In the genomic region with DNA sequence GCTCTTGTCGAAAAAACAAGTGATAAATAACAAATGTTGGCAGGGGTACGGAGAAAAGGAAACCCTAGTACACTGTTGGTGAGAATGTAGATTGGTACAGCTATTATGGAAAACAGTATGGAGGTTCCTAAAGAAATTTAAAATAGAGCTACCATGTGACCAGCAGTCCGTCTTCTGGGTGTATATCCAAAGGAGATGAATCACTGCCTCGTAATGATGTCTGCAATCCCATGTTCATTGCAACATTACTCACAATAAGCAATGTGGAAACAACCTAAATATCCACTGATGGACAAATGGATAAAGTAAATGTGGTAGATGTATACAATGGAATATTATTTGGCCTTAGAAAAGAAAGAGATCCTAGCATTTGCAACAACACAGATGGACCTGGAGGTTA, we compare ENCODE assay signal across 19 cellular contexts. TPM values are rescaled to one million over a fixed set of nuclear protein-coding genes. Genes with fewer than 3 reads are reported as not detected.
DNase-seq lines count a peak whose midpoint lies in the region; ATAC-seq, FAIRE-seq and TF ChIP-seq lines count a peak whose summit lies in the region.
"Had no signal": no experiment of that assay in that cellular context is flagged by ENCODE, and none has a peak within 500 bp of the region (broad histone marks: within the 10 kb centered on the region; RNA-seq: fewer than 3 reads in every experiment).

No MANE protein-coding gene starts in this region.

- peak; percentile 81 for DNase-seq in GM23248
- peak; percentile 38 for DNase-seq in NCI-H460 (ENCODE audit: extremely low read depth, low read depth)
- peak; percentile 88 for DNase-seq in choroid plexus epithelial cell (ENCODE audit: low read depth)
- peak; percentile 5 for DNase-seq in keratinocyte (ENCODE audit: low read depth, low spot score)
- no peak for DNase-seq in COLO668 (lab: John Stamatoyannopoulos, UW; ENCODE audit: unreplicated experiment)
- no peak for DNase-seq in activated CD4-positive, alpha-beta T cell treated with anti-CD3 and anti-CD28 coated beads, Interleukin-2, amount 50 U/mL, for 1 hour
- no peak for DNase-seq in NAMALWA (ENCODE audit: low spot score)
- DNase-seq: BE2C; effector CD8-positive, alpha-beta T cell; gastrocnemius medialis; GDM1; left cardiac atrium; midbrain; NCI-H1092; NCI-H526; testis had no signal

- H3K79me2 ChIP-seq in GM23248 (ENCODE audit: insufficient read depth) = no peaks in the 10 kb centered on the region
- no peaks in the 10 kb centered on the region for H3K79me2 ChIP-seq in keratinocyte (ENCODE audit: control insufficient read depth, insufficient read depth, low read length)

- peak; percentile 46 for FAIRE-seq in keratinocyte (lab: Jason Lieb, UNC)
- FAIRE-seq: D721Med, GM12878 had no signal

- H3K27me3 ChIP-seq in GM23248 (replicated peaks; ENCODE audit: insufficient read depth) (no peaks in the 10 kb centered on the region), keratinocyte (ENCODE audit: control insufficient read depth, extremely low read depth, insufficient read depth, low read length) (no peaks in the 10 kb centered on the region)
- H3K27me3 ChIP-seq: BE2C, gastrocnemius medialis, testis had no signal

- H3F3A ChIP-seq in GM23248 (ENCODE audit: insufficient read depth) = no peaks in the 10 kb centered on the region

- no peak overlapping the region for H3K4me2 ChIP-seq in GM23248 (ENCODE audit: unreplicated experiment)
- no peak overlapping the region for H3K4me2 ChIP-seq in keratinocyte (ENCODE audit: control insufficient read depth, extremely low read depth, insufficient read depth, low read depth, low read length)

- in situ Hi-C loops in GM23248 (cut with MboI) = loop anchor here (25.0 kb wide), 1 partner anchor 794 kb away; no protein-coding TSS in a partner anchor

- H3K9ac ChIP-seq in GM23248 (no peak overlapping the region), keratinocyte (ENCODE audit: control insufficient read depth, extremely low read depth, insufficient read depth, low read length) (no peak overlapping the region)

- H3K36me3 ChIP-seq in GM23248 (ENCODE audit: low read depth) (no peaks in the 10 kb centered on the region), keratinocyte (ENCODE audit: control insufficient read depth in 2 of 2, extremely low read depth in 1 of 2, insufficient read depth in 2 of 2, low read length in 2 of 2) (no peaks in the 10 kb centered on the region)
- H3K36me3 ChIP-seq: BE2C, gastrocnemius medialis had no signal

- peak overlapping the region; percentile 45; the same call in 1 of the 2 replicates for H2AFZ ChIP-seq in GM23248
- peak overlapping the region; percentile 43 for H2AFZ ChIP-seq in keratinocyte (ENCODE audit: control insufficient read depth, low read length)

- H3K9me2 ChIP-seq in GM23248 (ENCODE audit: insufficient read depth) = no peaks in the 10 kb centered on the region

- H3K4me1 ChIP-seq in GM23248 (ENCODE audit: insufficient read depth) (no peaks in the 10 kb centered on the region), keratinocyte (ENCODE audit: control insufficient read depth, extremely low read depth, insufficient read depth, low read length) (no peaks in the 10 kb centered on the region)
- H3K4me1 ChIP-seq: BE2C, gastrocnemius medialis, testis had no signal

- no peak overlapping the region for H3K27ac ChIP-seq in GM23248
- no peak overlapping the region for H3K27ac ChIP-seq in keratinocyte (ENCODE audit: control insufficient read depth, insufficient read depth, low read length)
- H3K27ac ChIP-seq: gastrocnemius medialis, testis had no signal

- no peak for ATAC-seq in GM18867 (IDR thresholded peaks at IDR 0.05; ENCODE audit: unreplicated experiment)
- ATAC-seq: gastrocnemius medialis, GM12878, left cardiac atrium had no signal

- H3K9me1 ChIP-seq in keratinocyte (ENCODE audit: control insufficient read depth, extremely low read depth, insufficient read depth, low read length) = no peaks in the 10 kb centered on the region

- TF ChIP-seq CTCF in choroid plexus epithelial cell (conservative IDR thresholded peaks at IDR 0.05; ENCODE audit: low read depth, low read length) (no peak), keratinocyte (optimal IDR thresholded peaks at IDR 0.05 in 1 of 3, IDR thresholded peaks at IDR 0.05 in 1 of 3, conservative IDR thresholded peaks at IDR 0.05 in 1 of 3; ENCODE audit: extremely low read depth in 1 of 3, insufficient read depth in 2 of 3, low read length in 3 of 3) (no peak)

- H3K4me3 ChIP-seq in GM23248 (no peak overlapping the region), choroid plexus epithelial cell (ENCODE audit: low read depth, low read length) (no peak overlapping the region), keratinocyte (ENCODE audit: control insufficient read depth in 2 of 3, extremely low read depth in 1 of 3, insufficient read depth in 2 of 3, low read depth in 1 of 3, low read length in 3 of 3) (no peak overlapping the region)
- H3K4me3 ChIP-seq: gastrocnemius medialis, testis had no signal

- H4K20me1 ChIP-seq in GM23248 (ENCODE audit: insufficient read depth) (no peaks in the 10 kb centered on the region), keratinocyte (ENCODE audit: control insufficient read depth, extremely low read depth, insufficient read depth, low read length) (no peaks in the 10 kb centered on the region)

- WGBS in GM23248 (ENCODE audit: low coverage in 1 of 2, low lambda C conversion rate in 2 of 2, missing lambda C conversion rate in 2 of 2), 2 experiments = 50 to 53% methylated on average over 4 of the region's 4 CpGs

- dilution Hi-C loops in keratinocyte (cut with MboI; ENCODE audit: extremely low pct_ligation_motif_present, low sequenced_read_pairs) = no loop called here

- H3K9me3 ChIP-seq in GM23248 (ENCODE audit: low read depth) (peaks cover 3% of the 10 kb centered on the region), keratinocyte (ENCODE audit: control insufficient read depth, low read depth, low read length) (no peaks in the 10 kb centered on the region)
- H3K9me3 ChIP-seq: BE2C, gastrocnemius medialis, testis had no signal

RNA-seq across cellular contexts. Expression of a gene that starts 50.6 kb away (rescaled TPM):
- total RNA-seq in GM23248 (2014; rRNA removed; shearing (Covaris generic)) = not detected in 2 replicates
- not detected in 2 replicates for polyA plus RNA-seq in GM23248 (2016; fragmentation: Nextera tagmentation; extraction: Ambion mirVana)
- 27.6 and 28.4 TPM in 2 replicates for total RNA-seq in NCI-H460 (2014; rRNA removed; shearing (Covaris generic))
- polyA plus RNA-seq in NCI-H460 (2014; cell fraction: nucleus; rRNA removed) = 17.7 and 25.2 TPM in 2 replicates
- polyA plus RNA-seq in keratinocyte = 0.34 to 0.97 TPM (median 0.67 TPM) in 3 replicates
- polyA plus RNA-seq in keratinocyte (2011; ENCODE audit: low read depth) = 0.34 TPM
- 0.39 and 0.70 TPM in 2 replicates for polyA plus RNA-seq in keratinocyte (2011; cell fraction: cytosol; rRNA removed)
- polyA plus RNA-seq in keratinocyte (2011; cell fraction: nucleus; rRNA removed) = 1.1 TPM in 2 replicates
- polyA plus RNA-seq in keratinocyte (2012; ENCODE audit: low replicate concordance) = 0.44 and 1.1 TPM in 2 replicates
- polyA minus RNA-seq in keratinocyte = 0.30 to 1.0 TPM (median 0.82 TPM) in 3 replicates
- not detected for polyA minus RNA-seq in keratinocyte (2011; cell fraction: cytosol; rRNA and poly(A)+ RNA removed)
- polyA minus RNA-seq in keratinocyte (2011; cell fraction: nucleus; rRNA and poly(A)+ RNA removed) = 0.54 and 0.63 TPM in 2 replicates

Comparison
In these comparisons a context has a peak if more than half of its experiments do, and no peak if none do; other contexts are left out.
1. DNase-seq: peak in GM23248 (single experiment), NCI-H460 (single experiment), choroid plexus epithelial cell (single experiment) and keratinocyte (single experiment); none in COLO668 (single experiment), activated CD4-positive, alpha-beta T cell treated with anti-CD3 and anti-CD28 coated beads, Interleukin-2, amount 50 U/mL, for 1 hour (single experiment) and NAMALWA (single experiment).
2. RNA of a gene that starts 50.6 kb away (total RNA-seq): 27.6 to 28.4 TPM in NCI-H460; not detected in GM23248; every median in the first group is over 10 times any median in the second.